ENCODE assay signal across 15 cellular contexts in the genomic region with DNA sequence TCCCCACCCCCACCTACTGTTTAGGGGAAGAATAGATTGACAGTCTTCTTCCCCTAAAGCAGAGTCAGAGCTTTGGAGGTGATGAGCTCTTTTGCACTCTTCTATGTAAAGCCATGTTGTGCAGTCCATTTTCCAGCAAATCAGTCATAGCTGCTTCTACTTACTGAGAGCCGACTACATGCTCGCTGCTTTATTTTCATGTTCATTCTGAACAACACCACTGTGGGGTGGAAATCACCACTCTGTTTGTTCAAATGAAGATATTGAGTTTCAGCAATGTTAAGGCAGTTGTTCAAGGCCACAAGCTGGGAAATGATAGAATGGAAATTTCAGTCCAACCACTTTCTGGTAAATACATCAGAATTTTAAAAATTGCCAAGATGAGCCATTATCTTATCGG.
DNase-seq lines count a peak whose midpoint lies in the region; ATAC-seq and TF ChIP-seq lines count a peak whose summit lies in the region.
"Had no signal": no experiment of that assay in that cellular context is flagged by ENCODE, and none has a peak within 500 bp of the region (broad histone marks: within the 10 kb centered on the region; RNA-seq: fewer than 3 reads in every experiment).

No MANE protein-coding gene starts in this region.

- no peaks in the 10 kb centered on the region for H3K36me3 Mint-ChIP-seq in activated T-cell treated with anti-CD3 and anti-CD28 coated beads, Interleukin-2, amount 50 U/mL, for 24 hours (ENCODE audit: low read depth)
- H3K36me3 Mint-ChIP-seq in T-helper 1 cell treated with Interleukin-12 subunit alpha and Interleukin-12 subunit beta and Interleukin-4 antibody, amounts not matched to agents 30 μg/mL and 1 μg/mL, for 36 hours (ENCODE audit: low read depth), result peaks cover 1% of the 10 kb centered on the region
- H3K36me3 Mint-ChIP-seq in activated T-helper 1 cell treated with anti-CD3 and anti-CD28 coated beads, Interleukin-12 subunit alpha, Interleukin-12 subunit beta, Interleukin-2, Interleukin-4 antibody, amounts not matched to agents 30 ng/mL and 10 ng/mL and 1 ng/mL, durations not matched to agents 14 hours and 24 hours and 36 hours (ENCODE audit: low read depth), result peaks cover 2% of the 10 kb centered on the region
- H3K36me3 Mint-ChIP-seq: CD8-positive, alpha-beta T cell had no signal

- peaks cover 0 to 11% (median 0%) of the 10 kb centered on the region in 7 donors for H3K27me3 ChIP-seq in spleen (replicated peaks in 1 of 7)
- no peaks in the 10 kb centered on the region for H3K27me3 ChIP-seq in left lung
- H3K27me3 ChIP-seq: BLaER1 had no signal

- no peak for TF ChIP-seq POLR2A in spleen (IDR thresholded peaks at IDR 0.05)

- H3K4me3 ChIP-seq in spleen, result no peak overlapping the region
- no peak overlapping the region for H3K4me3 ChIP-seq in left lung
- H3K4me3 ChIP-seq: BLaER1 had no signal

- H3K36me3 ChIP-seq in spleen (no peaks in the 10 kb centered on the region), left lung (no peaks in the 10 kb centered on the region)
- H3K36me3 ChIP-seq: BLaER1 had no signal

- in situ Hi-C loops in GM13977 (cut with MboI; ENCODE audit: low pct_unique_long_range_greater_than_20kb, low sequenced_read_pairs, unreplicated experiment), result no loop called here

- peak overlapping the region in 7 of 8 donors; percentile 55 to 83 (median 71) for H3K27ac ChIP-seq in spleen
- no peak overlapping the region for H3K27ac ChIP-seq in left lung
- H3K27ac ChIP-seq: BLaER1, HL-60 had no signal

- H3K9me3 ChIP-seq in spleen (no peaks in the 10 kb centered on the region), left lung (no peaks in the 10 kb centered on the region)
- H3K9me3 ChIP-seq: BLaER1 had no signal

- WGBS in spleen, 5 donors, result 45 to 69% (median 52%) methylated on average over 3 of the region's 3 CpGs

- H3K4me1 Mint-ChIP-seq in activated T-cell treated with anti-CD3 and anti-CD28 coated beads, Interleukin-2, amount 50 U/mL, for 24 hours (ENCODE audit: low read depth), result peaks cover 15% of the 10 kb centered on the region
- peaks cover 31% of the 10 kb centered on the region for H3K4me1 Mint-ChIP-seq in T-helper 1 cell treated with Interleukin-12 subunit alpha and Interleukin-12 subunit beta and Interleukin-4 antibody, amounts not matched to agents 30 μg/mL and 1 μg/mL, for 36 hours (ENCODE audit: low read depth)
- peaks cover 48% of the 10 kb centered on the region for H3K4me1 Mint-ChIP-seq in activated T-helper 1 cell treated with anti-CD3 and anti-CD28 coated beads, Interleukin-12 subunit alpha, Interleukin-12 subunit beta, Interleukin-2, Interleukin-4 antibody, amounts not matched to agents 30 ng/mL and 10 ng/mL and 1 ng/mL, durations not matched to agents 14 hours and 24 hours and 36 hours (ENCODE audit: low read depth)

- no peaks in the 10 kb centered on the region for H3K9me3 Mint-ChIP-seq in activated T-cell treated with anti-CD3 and anti-CD28 coated beads, Interleukin-2, amount 50 U/mL, for 24 hours
- no peaks in the 10 kb centered on the region for H3K9me3 Mint-ChIP-seq in T-helper 1 cell treated with Interleukin-12 subunit alpha and Interleukin-12 subunit beta and Interleukin-4 antibody, amounts not matched to agents 30 μg/mL and 1 μg/mL, for 36 hours
- no peaks in the 10 kb centered on the region for H3K9me3 Mint-ChIP-seq in activated T-helper 1 cell treated with anti-CD3 and anti-CD28 coated beads, Interleukin-12 subunit alpha, Interleukin-12 subunit beta, Interleukin-2, Interleukin-4 antibody, amounts not matched to agents 30 ng/mL and 10 ng/mL and 1 ng/mL, durations not matched to agents 14 hours and 24 hours and 36 hours
- H3K9me3 Mint-ChIP-seq: CD8-positive, alpha-beta T cell had no signal

- peak overlapping the region; percentile 27 for H3K27ac Mint-ChIP-seq in activated T-cell treated with anti-CD3 and anti-CD28 coated beads, Interleukin-2, amount 50 U/mL, for 24 hours
- H3K27ac Mint-ChIP-seq in T-helper 1 cell treated with Interleukin-12 subunit alpha and Interleukin-12 subunit beta and Interleukin-4 antibody, amounts not matched to agents 30 μg/mL and 1 μg/mL, for 36 hours, result peak overlapping the region; percentile 88
- peak overlapping the region; percentile 98 for H3K27ac Mint-ChIP-seq in activated T-helper 1 cell treated with anti-CD3 and anti-CD28 coated beads, Interleukin-12 subunit alpha, Interleukin-12 subunit beta, Interleukin-2, Interleukin-4 antibody, amounts not matched to agents 30 ng/mL and 10 ng/mL and 1 ng/mL, durations not matched to agents 14 hours and 24 hours and 36 hours
- H3K27ac Mint-ChIP-seq: CD8-positive, alpha-beta T cell had no signal

- H3K4me3 Mint-ChIP-seq in activated T-cell treated with anti-CD3 and anti-CD28 coated beads, Interleukin-2, amount 50 U/mL, for 24 hours, result no peak overlapping the region
- H3K4me3 Mint-ChIP-seq in T-helper 1 cell treated with Interleukin-12 subunit alpha and Interleukin-12 subunit beta and Interleukin-4 antibody, amounts not matched to agents 30 μg/mL and 1 μg/mL, for 36 hours, result peak overlapping the region; percentile 49
- peak overlapping the region; percentile 45 for H3K4me3 Mint-ChIP-seq in activated T-helper 1 cell treated with anti-CD3 and anti-CD28 coated beads, Interleukin-12 subunit alpha, Interleukin-12 subunit beta, Interleukin-2, Interleukin-4 antibody, amounts not matched to agents 30 ng/mL and 10 ng/mL and 1 ng/mL, durations not matched to agents 14 hours and 24 hours and 36 hours
- H3K4me3 Mint-ChIP-seq: CD8-positive, alpha-beta T cell had no signal

- TF ChIP-seq CTCF in spleen (IDR thresholded peaks at IDR 0.05 in 8 of 11, conservative IDR thresholded peaks at IDR 0.05 in 3 of 11) (no peak), GM13977 (IDR thresholded peaks at IDR 0.05; ENCODE audit: extremely low read depth, insufficient read depth, missing control alignments) (no peak), left lung (IDR thresholded peaks at IDR 0.05) (no peak)

- no peak for DNase-seq in activated T-cell treated with anti-CD3 and anti-CD28 coated beads, Interleukin-2, amount 50 U/mL, for 24 hours
- DNase-seq in activated T-cell treated with anti-CD3 and anti-CD28 coated beads for 4 hours, result no peak
- no peak for DNase-seq in activated T-helper 1 cell treated with anti-CD3 and anti-CD28 coated beads, Interleukin-12 subunit alpha, Interleukin-12 subunit beta, Interleukin-2, Interleukin-4 antibody, amounts not matched to agents 30 ng/mL and 10 ng/mL and 1 ng/mL, durations not matched to agents 14 hours and 24 hours and 36 hours (ENCODE audit: low spot score)
- DNase-seq in spleen, result no peak
- DNase-seq in cardiac septum (ENCODE audit: low spot score), result no peak
- no peak for DNase-seq in GM13977 (ENCODE audit: low spot score)
- no peak for DNase-seq in left lung
- DNase-seq: CD8-positive, alpha-beta T cell; NCI-H1930; NCI-H748 treated with DMSO at 0.1 percent for 48 hours; OCI-M1 had no signal

- intact Hi-C loops in activated T-helper 1 cell treated with anti-CD3 and anti-CD28 coated beads, Interleukin-12 subunit alpha, Interleukin-12 subunit beta, Interleukin-2, Interleukin-4 antibody, amounts not matched to agents 30 ng/mL and 10 ng/mL and 1 ng/mL, durations not matched to agents 14 hours and 24 hours and 36 hours (cut with micrococcal nuclease), result loop anchor here (2.0 kb wide), 2 partner anchors 28 to 46 kb away; no protein-coding TSS in a partner anchor
- intact Hi-C loops in spleen (cut with DNase I; ENCODE audit: low total_unique reads) (no loop called here), cardiac septum (cut with DNase I) (no loop called here), left lung (cut with DNase I) (no loop called here)

- ATAC-seq in left lung, result no peak
- ATAC-seq: CD8-positive, alpha-beta T cell; HCT116 had no signal

- H3K4me1 ChIP-seq in spleen, result peaks cover 0 to 15% (median 4%) of the 10 kb centered on the region in 6 donors
- no peaks in the 10 kb centered on the region for H3K4me1 ChIP-seq in left lung

- peaks cover 12% of the 10 kb centered on the region for H3K27me3 Mint-ChIP-seq in activated T-cell treated with anti-CD3 and anti-CD28 coated beads, Interleukin-2, amount 50 U/mL, for 24 hours
- no peaks in the 10 kb centered on the region for H3K27me3 Mint-ChIP-seq in T-helper 1 cell treated with Interleukin-12 subunit alpha and Interleukin-12 subunit beta and Interleukin-4 antibody, amounts not matched to agents 30 μg/mL and 1 μg/mL, for 36 hours (ENCODE audit: low read depth)
- H3K27me3 Mint-ChIP-seq in activated T-helper 1 cell treated with anti-CD3 and anti-CD28 coated beads, Interleukin-12 subunit alpha, Interleukin-12 subunit beta, Interleukin-2, Interleukin-4 antibody, amounts not matched to agents 30 ng/mL and 10 ng/mL and 1 ng/mL, durations not matched to agents 14 hours and 24 hours and 36 hours (ENCODE audit: insufficient read depth), result no peaks in the 10 kb centered on the region

Comparison
In these comparisons a context has a peak if more than half of its experiments do, and no peak if none do; other contexts are left out.
1. H3K27ac Mint-ChIP-seq: peak in every context shown above with its lines; median percentile 98 in activated T-helper 1 cell treated with anti-CD3 and anti-CD28 coated beads, Interleukin-12 subunit alpha, Interleukin-12 subunit beta, Interleukin-2, Interleukin-4 antibody, amounts not matched to agents 30 ng/mL and 10 ng/mL and 1 ng/mL, durations not matched to agents 14 hours and 24 hours and 36 hours; 88 in T-helper 1 cell treated with Interleukin-12 subunit alpha and Interleukin-12 subunit beta and Interleukin-4 antibody, amounts not matched to agents 30 μg/mL and 1 μg/mL, for 36 hours; 27 in activated T-cell treated with anti-CD3 and anti-CD28 coated beads, Interleukin-2, amount 50 U/mL, for 24 hours.
2. H3K27ac ChIP-seq: peak in spleen (7 of 8); none in left lung (0 of 2).